1 cellular context compared by ENCODE assay signal in the genomic region with DNA sequence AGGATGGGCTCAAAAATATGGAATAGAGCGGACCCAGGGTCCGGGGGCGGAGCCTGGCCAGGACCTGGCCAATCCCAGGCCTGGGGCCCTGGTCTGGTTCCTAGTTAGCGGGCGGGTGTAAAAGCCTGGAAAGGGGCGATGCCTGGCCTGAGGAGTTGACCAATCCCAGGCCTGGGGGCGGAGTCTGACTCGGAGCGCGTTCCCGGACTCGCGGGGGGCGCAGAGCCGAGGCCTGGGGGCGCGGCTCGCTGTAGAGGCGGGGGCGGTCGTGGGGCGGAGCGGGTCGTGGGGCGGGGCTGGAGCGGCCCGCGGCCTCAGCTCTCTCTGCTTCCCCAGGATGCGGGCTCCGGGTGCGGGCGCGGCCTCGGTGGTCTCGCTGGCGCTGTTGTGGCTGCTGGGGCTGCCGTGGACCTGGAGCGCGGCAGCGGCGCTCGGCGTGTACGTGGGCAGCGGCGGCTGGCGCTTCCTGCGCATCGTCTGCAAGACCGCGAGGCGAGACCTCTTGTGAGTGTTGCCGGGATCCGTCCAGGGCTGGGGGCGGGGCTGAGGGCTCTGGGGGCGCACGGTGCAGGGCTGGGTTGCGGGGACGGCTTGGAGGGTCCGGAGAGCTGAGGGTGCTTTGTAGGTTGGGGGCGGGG.
A peak's percentile ranks its signal among the peaks of the same experiment; 100 is the strongest.
TF ChIP-seq lines count a peak whose summit lies in the region.

TSS of gene SLC27A1 (plus strand) at position 321 of the 638 bp plus-strand sequence. CDS start at position 338, 17 bp downstream.

TF ChIP-seq in K562, 482 proteins besides CTCF, POLR2A, EP300 and RAD21 (continued from another document and continues in another):
- TF ChIP-seq, protein P1, sequence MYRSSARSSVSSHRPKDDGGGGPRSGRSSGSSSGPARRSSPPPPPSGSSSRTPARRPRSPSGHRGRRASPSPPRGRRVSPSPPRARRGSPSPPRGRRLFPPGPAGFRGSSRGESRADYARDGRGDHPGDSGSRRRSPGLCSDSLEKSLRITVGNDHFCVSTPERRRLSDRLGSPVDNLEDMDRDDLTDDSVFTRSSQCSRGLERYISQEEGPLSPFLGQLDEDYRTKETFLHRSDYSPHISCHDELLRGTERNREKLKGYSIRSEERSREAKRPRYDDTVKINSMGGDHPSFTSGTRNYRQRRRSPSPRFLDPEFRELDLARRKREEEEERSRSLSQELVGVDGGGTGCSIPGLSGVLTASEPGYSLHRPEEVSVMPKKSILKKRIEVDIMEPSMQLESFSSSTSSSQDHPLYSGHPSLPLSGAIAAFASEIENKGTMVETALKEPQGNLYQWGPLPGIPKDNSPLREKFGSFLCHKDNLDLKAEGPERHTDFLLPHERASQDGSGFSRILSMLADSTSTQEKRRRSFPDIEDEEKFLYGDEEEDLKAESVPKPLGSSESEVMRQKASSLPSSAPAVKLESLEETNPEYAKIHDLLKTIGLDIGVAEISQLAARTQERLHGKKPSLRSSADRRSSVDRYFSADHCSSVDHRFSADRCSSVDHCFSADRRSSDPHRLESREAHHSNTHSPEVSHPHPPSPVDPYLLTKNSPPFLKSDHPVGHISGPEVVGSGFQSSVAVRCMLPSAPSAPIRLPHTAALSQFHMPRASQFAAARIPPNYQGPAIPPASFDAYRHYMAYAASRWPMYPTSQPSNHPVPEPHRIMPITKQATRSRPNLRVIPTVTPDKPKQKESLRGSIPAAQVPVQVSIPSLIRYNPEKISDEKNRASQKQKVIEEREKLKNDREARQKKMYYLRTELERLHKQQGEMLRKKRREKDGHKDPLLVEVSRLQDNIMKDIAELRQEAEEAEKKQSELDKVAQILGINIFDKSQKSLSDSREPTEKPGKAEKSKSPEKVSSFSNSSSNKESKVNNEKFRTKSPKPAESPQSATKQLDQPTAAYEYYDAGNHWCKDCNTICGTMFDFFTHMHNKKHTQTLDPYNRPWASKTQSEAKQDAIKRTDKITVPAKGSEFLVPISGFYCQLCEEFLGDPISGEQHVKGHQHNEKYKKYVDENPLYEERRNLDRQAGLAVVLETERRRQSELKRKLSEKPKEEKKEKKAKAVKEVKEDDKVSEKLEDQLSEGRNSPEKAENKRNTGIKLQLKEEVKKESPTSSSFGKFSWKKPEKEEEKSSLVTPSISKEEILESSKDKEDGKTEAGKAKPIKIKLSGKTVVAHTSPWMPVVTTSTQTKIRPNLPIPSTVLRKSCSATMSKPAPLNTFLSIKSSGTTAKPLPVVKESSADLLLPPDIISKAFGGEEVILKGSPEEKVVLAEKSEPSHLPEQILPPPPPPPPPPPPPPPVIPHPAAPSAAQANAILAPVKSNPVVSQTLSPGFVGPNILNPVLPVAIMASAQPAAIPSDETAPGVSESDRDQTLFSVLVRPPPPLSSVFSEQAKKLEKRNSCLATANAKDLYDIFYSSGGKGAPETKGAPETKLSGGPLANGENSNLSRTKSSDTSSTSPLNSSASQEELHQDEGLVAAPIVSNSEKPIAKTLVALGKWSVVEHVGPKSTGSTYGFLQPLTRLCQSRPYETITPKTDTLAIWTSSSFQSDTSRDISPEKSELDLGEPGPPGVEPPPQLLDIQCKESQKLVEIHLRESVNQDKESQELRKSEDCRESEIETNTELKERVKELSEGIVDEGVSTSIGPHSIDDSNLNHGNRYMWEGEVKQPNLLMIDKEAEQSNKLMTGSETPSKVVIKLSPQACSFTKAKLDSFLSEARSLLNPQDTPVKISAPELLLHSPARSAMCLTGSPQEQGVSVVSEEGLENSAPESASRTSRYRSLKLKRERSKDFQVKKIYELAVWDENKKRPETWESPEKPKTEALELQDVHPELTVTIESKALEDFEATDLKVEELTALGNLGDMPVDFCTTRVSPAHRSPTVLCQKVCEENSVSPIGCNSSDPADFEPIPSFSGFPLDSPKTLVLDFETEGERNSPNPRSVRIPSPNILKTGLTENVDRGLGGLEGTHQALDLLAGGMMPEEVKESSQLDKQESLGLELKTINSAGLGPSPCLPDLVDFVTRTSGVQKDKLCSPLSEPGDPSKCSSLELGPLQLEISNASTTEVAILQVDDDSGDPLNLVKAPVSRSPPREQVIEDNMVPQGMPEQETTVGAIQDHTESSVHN (IDR thresholded peaks at IDR 0.05; ENCODE audit: borderline replicate concordance in 1 of 2, low read depth in 1 of 2) = no peak
- TF ChIP-seq GABPB2 (CRISPR knock-in tag; conservative IDR thresholded peaks at IDR 0.05) (no peak), RNF2 (IDR thresholded peaks at IDR 0.05) (no peak), ZNF212 (CRISPR knock-in tag; IDR thresholded peaks at IDR 0.05) (no peak), TGIF2 (CRISPR knock-in tag; IDR thresholded peaks at IDR 0.05) (no peak), HNRNPUL1 (IDR thresholded peaks at IDR 0.05; ENCODE audit: low read length) (no peak), KDM4B (IDR thresholded peaks at IDR 0.05; ENCODE audit: borderline replicate concordance in 2 of 2, low read depth in 1 of 2) (no peak), TBP (optimal IDR thresholded peaks at IDR 0.05; ENCODE audit: low read depth, low read length) (no peak), ZNF75A (CRISPR knock-in tag; IDR thresholded peaks at IDR 0.05) (no peak), DIDO1 (tag; IDR thresholded peaks at IDR 0.05; ENCODE audit: low read depth) (no peak), ZFX (CRISPR knock-in tag; IDR thresholded peaks at IDR 0.05) (peak; percentile 23; the same call in 1 of the 2 replicates), HMGN3 (IDR thresholded peaks at IDR 0.05; ENCODE audit: borderline replicate concordance, extremely low read depth, insufficient read length, low read depth, low read length) (peak; percentile 67), ELF4 (CRISPR knock-in tag; IDR thresholded peaks at IDR 0.05) (no peak), FOXK2 (conservative IDR thresholded peaks at IDR 0.05 in 1 of 2, IDR thresholded peaks at IDR 0.05 in 1 of 2; ENCODE audit: low read depth in 2 of 2) (0 out of 4 replicates have a peak, but pooled peaks of 1 of the 2 experiments have one; percentile 3), SRSF1 (IDR thresholded peaks at IDR 0.05; ENCODE audit: low read depth, low read length) (no peak), CHD2 (IDR thresholded peaks at IDR 0.05; ENCODE audit: low read depth, low read length) (peak; percentile 64), RUNX1 (IDR thresholded peaks at IDR 0.05; ENCODE audit: low read depth) (no peak), PML (IDR thresholded peaks at IDR 0.05; ENCODE audit: low read length) (no peak), PRMT5 (CRISPR knock-in tag; IDR thresholded peaks at IDR 0.05) (no peak), ZC3H11A (IDR thresholded peaks at IDR 0.05; ENCODE audit: low read depth, low read length) (no peak), ZNF12 (CRISPR knock-in tag; IDR thresholded peaks at IDR 0.05) (peak; percentile 27; the same call in 1 of the 2 replicates), CAMTA2 (CRISPR knock-in tag; conservative IDR thresholded peaks at IDR 0.05) (no peak), POLR3G (IDR thresholded peaks at IDR 0.05; ENCODE audit: extremely low read depth, insufficient read length, insufficient replicate concordance) (no peak), CREB1 (IDR thresholded peaks at IDR 0.05) (peak; percentile 86; the same call in 1 of the 2 replicates), CREB1 (CRISPR knock-in tag; IDR thresholded peaks at IDR 0.05) (peak; percentile 81), MCM5 (IDR thresholded peaks at IDR 0.05; ENCODE audit: low read depth) (no peak), BMI1 (IDR thresholded peaks at IDR 0.05; ENCODE audit: low read length) (no peak), ZSCAN32 (CRISPR knock-in tag; IDR thresholded peaks at IDR 0.05) (no peak), FUS (optimal IDR thresholded peaks at IDR 0.05; ENCODE audit: low read depth, low read length) (no peak), MYNN (IDR thresholded peaks at IDR 0.05) (no peak), MYNN (CRISPR knock-in tag; IDR thresholded peaks at IDR 0.05) (no peak), NR2C2 (CRISPR knock-in tag; IDR thresholded peaks at IDR 0.05) (no peak), NR2C2 (tag; IDR thresholded peaks at IDR 0.05) (no peak), TSC22D4 (tag; IDR thresholded peaks at IDR 0.05) (no peak), SPI1 (IDR thresholded peaks at IDR 0.05; ENCODE audit: borderline replicate concordance, low read depth, low read length) (no peak), LEF1 (IDR thresholded peaks at IDR 0.05) (no peak)
- TF ChIP-seq, protein P2, sequence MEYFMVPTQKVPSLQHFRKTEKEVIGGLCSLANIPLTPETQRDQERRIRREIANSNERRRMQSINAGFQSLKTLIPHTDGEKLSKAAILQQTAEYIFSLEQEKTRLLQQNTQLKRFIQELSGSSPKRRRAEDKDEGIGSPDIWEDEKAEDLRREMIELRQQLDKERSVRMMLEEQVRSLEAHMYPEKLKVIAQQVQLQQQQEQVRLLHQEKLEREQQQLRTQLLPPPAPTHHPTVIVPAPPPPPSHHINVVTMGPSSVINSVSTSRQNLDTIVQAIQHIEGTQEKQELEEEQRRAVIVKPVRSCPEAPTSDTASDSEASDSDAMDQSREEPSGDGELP (CRISPR knock-in tag; IDR thresholded peaks at IDR 0.05; ENCODE audit: borderline replicate concordance) = no peak
- TF ChIP-seq, protein P3, sequence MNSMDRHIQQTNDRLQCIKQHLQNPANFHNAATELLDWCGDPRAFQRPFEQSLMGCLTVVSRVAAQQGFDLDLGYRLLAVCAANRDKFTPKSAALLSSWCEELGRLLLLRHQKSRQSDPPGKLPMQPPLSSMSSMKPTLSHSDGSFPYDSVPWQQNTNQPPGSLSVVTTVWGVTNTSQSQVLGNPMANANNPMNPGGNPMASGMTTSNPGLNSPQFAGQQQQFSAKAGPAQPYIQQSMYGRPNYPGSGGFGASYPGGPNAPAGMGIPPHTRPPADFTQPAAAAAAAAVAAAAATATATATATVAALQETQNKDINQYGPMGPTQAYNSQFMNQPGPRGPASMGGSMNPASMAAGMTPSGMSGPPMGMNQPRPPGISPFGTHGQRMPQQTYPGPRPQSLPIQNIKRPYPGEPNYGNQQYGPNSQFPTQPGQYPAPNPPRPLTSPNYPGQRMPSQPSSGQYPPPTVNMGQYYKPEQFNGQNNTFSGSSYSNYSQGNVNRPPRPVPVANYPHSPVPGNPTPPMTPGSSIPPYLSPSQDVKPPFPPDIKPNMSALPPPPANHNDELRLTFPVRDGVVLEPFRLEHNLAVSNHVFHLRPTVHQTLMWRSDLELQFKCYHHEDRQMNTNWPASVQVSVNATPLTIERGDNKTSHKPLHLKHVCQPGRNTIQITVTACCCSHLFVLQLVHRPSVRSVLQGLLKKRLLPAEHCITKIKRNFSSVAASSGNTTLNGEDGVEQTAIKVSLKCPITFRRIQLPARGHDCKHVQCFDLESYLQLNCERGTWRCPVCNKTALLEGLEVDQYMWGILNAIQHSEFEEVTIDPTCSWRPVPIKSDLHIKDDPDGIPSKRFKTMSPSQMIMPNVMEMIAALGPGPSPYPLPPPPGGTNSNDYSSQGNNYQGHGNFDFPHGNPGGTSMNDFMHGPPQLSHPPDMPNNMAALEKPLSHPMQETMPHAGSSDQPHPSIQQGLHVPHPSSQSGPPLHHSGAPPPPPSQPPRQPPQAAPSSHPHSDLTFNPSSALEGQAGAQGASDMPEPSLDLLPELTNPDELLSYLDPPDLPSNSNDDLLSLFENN (IDR thresholded peaks at IDR 0.05; ENCODE audit: low read depth in 2 of 2, low read length in 2 of 2) = no peak
- TF ChIP-seq, protein P4, sequence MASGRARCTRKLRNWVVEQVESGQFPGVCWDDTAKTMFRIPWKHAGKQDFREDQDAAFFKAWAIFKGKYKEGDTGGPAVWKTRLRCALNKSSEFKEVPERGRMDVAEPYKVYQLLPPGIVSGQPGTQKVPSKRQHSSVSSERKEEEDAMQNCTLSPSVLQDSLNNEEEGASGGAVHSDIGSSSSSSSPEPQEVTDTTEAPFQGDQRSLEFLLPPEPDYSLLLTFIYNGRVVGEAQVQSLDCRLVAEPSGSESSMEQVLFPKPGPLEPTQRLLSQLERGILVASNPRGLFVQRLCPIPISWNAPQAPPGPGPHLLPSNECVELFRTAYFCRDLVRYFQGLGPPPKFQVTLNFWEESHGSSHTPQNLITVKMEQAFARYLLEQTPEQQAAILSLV (tag; IDR thresholded peaks at IDR 0.05) = no peak
- TF ChIP-seq, protein P5, sequence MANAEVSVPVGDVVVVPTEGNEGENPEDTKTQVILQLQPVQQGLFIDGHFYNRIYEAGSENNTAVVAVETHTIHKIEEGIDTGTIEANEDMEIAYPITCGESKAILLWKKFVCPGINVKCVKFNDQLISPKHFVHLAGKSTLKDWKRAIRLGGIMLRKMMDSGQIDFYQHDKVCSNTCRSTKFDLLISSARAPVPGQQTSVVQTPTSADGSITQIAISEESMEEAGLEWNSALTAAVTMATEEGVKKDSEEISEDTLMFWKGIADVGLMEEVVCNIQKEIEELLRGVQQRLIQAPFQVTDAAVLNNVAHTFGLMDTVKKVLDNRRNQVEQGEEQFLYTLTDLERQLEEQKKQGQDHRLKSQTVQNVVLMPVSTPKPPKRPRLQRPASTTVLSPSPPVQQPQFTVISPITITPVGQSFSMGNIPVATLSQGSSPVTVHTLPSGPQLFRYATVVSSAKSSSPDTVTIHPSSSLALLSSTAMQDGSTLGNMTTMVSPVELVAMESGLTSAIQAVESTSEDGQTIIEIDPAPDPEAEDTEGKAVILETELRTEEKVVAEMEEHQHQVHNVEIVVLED (CRISPR knock-in tag; IDR thresholded peaks at IDR 0.05) = no peak; the same call in 1 of the 2 replicates
- TF ChIP-seq, protein P6, sequence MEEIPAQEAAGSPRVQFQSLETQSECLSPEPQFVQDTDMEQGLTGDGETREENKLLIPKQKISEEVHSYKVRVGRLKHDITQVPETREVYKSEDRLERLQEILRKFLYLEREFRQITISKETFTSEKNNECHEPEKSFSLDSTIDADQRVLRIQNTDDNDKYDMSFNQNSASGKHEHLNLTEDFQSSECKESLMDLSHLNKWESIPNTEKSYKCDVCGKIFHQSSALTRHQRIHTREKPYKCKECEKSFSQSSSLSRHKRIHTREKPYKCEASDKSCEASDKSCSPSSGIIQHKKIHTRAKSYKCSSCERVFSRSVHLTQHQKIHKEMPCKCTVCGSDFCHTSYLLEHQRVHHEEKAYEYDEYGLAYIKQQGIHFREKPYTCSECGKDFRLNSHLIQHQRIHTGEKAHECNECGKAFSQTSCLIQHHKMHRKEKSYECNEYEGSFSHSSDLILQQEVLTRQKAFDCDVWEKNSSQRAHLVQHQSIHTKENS (CRISPR knock-in tag; IDR thresholded peaks at IDR 0.05) = no peak
